In genomic region chr19:8184274-8184673, GRCh38 we compare ENCODE assay signal across 30 cellular contexts. TPM values are rescaled to one million over a fixed set of nuclear protein-coding genes. Genes with fewer than 3 reads are reported as not detected.
"Had no signal": no experiment of that assay in that cellular context is flagged by ENCODE, and none has a peak within 500 bp of the region (broad histone marks: within the 10 kb centered on the region; RNA-seq: fewer than 3 reads in every experiment).

No MANE protein-coding gene starts in this region.

- H3K9me3 ChIP-seq: stomach, suprapubic skin, testis, thoracic aorta, thyroid gland, tibial artery, tibial nerve, transverse colon, upper lobe of left lung, upper lobe of right lung, uterus, vagina had no signal

- ATAC-seq: stimulated activated effector memory CD8-positive, alpha-beta T cell treated with anti-CD3 and anti-CD28 coated beads, Interleukin-12 subunit alpha, Interleukin-12 subunit beta, amount 100 ng/mL, for 72 hours; stimulated activated memory B cell treated with anti-CD40 and anti-IgM and Interleukin-4, amounts not matched to agents 10 μg/mL and 1 μg/mL and 100 μg/mL, for 72 hours; stimulated activated naive B cell treated with anti-CD40 and anti-IgM and Interleukin-4, amounts not matched to agents 10 μg/mL and 1 μg/mL and 100 μg/mL, for 72 hours; stimulated activated naive CD8-positive, alpha-beta T cell treated with anti-CD3 and anti-CD28 coated beads, Interleukin-15, amount 100 ng/mL, for 72 hours; stimulated activated naive CD8-positive, alpha-beta T cell treated with anti-CD3 and anti-CD28 coated beads, Interleukin-15, Interleukin-2, amounts not matched to agents 100 U/mL and 50 U/mL, for 24 hours; upper lobe of right lung had no signal

- H3K27ac ChIP-seq: stomach, suprapubic skin, testis, thoracic aorta, thyroid gland, tibial artery, tibial nerve, transverse colon, upper lobe of left lung, upper lobe of right lung, uterus, vagina had no signal

- DNase-seq: stimulated activated CD4-positive, alpha-beta T cell treated with anti-CD3 and anti-CD28 coated beads, Interleukin-2, amount 100 ng/mL, for 48 hours; stimulated activated CD4-positive, alpha-beta T cell treated with anti-CD3 and anti-CD28 coated beads, Interleukin-4, amount 100 ng/mL, for 1 hour; stimulated activated CD4-positive, alpha-beta T cell treated with anti-CD3 and anti-CD28 coated beads, Interleukin-4, amount 100 ng/mL, for 24 hours; stimulated activated CD4-positive, alpha-beta T cell treated with anti-CD3 and anti-CD28 coated beads, Interleukin-4, amount 100 ng/mL, for 4 hours; stimulated activated CD8-positive, alpha-beta memory T cell treated with anti-CD3 and anti-CD28 coated beads, Interleukin-4, amount 100 ng/mL, for 48 hours; stimulated activated naive B cell treated with anti-CD40 and anti-IgM and Interleukin-4, amounts not matched to agents 10 μg/mL and 1 μg/mL and 100 μg/mL, for 72 hours; stimulated activated naive CD4-positive, alpha-beta T cell; stimulated activated naive CD4-positive, alpha-beta T cell treated with Interleukin-2 at 50 U/mL for 16 hours; stimulated activated naive CD8-positive, alpha-beta T cell treated with anti-CD3 and anti-CD28 coated beads, Interleukin-15, amount 100 ng/mL, for 72 hours; stimulated activated naive CD8-positive, alpha-beta T cell treated with anti-CD3 and anti-CD28 coated beads, Interleukin-15, Interleukin-2, amounts not matched to agents 100 U/mL and 50 U/mL, for 24 hours; stomach; substantia nigra; testis; thyroid gland; tibial artery; transverse colon; trophoblast cell; upper lobe of left lung; upper lobe of right lung; uterus had no signal

- H3K4me1 ChIP-seq: suprapubic skin, testis, thyroid gland, tibial artery, tibial nerve, transverse colon, upper lobe of right lung, uterus, vagina had no signal

- H3K27me3 ChIP-seq: stomach, suprapubic skin, testis, thyroid gland, tibial nerve, transverse colon, upper lobe of left lung, upper lobe of right lung, uterus, vagina had no signal

- H3K4me3 ChIP-seq: stomach, suprapubic skin, testis, thoracic aorta, thyroid gland, tibial artery, tibial nerve, transverse colon, upper lobe of left lung, upper lobe of right lung, uterus, vagina had no signal

- H3K36me3 ChIP-seq: stomach, suprapubic skin, thoracic aorta, thyroid gland, tibial artery, tibial nerve, transverse colon, upper lobe of left lung, upper lobe of right lung, uterus, vagina had no signal

- FAIRE-seq: urothelium cell line had no signal

RNA-seq across cellular contexts. Expression of gene FBN3, which starts 34.9 kb away (rescaled TPM):
- total RNA-seq: subcutaneous adipose tissue, thoracic aorta, transverse colon, ureter, vagina had no signal
- polyA plus RNA-seq: urinary bladder had no signal
